ENCODE assay signal across 1 cellular context in the genomic region with DNA sequence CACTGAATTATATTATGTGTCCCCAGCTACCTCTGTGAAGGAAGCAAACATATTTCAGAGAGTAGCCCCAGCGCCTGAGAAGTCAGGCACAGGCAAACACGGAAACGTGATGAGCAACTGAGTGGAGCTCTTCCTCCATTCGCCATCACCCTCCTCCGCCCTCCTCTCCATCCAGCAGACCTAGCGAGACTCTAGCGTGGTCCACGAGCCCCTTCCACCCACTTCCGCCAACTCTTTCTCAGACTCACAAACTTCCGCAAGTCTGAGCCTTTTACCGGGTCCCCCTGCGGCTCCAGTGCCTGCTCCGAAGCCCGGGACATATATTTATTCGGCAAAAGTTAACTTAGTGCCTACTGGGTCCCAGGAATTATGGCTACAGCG.
TF ChIP-seq lines count a peak whose summit lies in the region.

No MANE protein-coding gene starts in this region.

TF ChIP-seq in GM12878, 131 proteins besides CTCF, POLR2A, EP300 and RAD21 (continued from another document):
- no peak for TF ChIP-seq MEF2B (IDR thresholded peaks at IDR 0.05; ENCODE audit: partially characterized antibody, poor library complexity, severe bottlenecking)
- TF ChIP-seq STAT3 (IDR thresholded peaks at IDR 0.05; ENCODE audit: low read depth, low read length), result no peak
- no peak for TF ChIP-seq BRCA1 (IDR thresholded peaks at IDR 0.05; ENCODE audit: low read depth, low read length)
- TF ChIP-seq SMC3 (IDR thresholded peaks at IDR 0.05; ENCODE audit: borderline replicate concordance, low read length), result no peak
- TF ChIP-seq SPI1 (IDR thresholded peaks at IDR 0.05; ENCODE audit: borderline replicate concordance, insufficient read depth, low read depth, low read length), result 0 out of 2 replicates have a peak, but pooled peaks have one; percentile 15
- TF ChIP-seq, protein P1, sequence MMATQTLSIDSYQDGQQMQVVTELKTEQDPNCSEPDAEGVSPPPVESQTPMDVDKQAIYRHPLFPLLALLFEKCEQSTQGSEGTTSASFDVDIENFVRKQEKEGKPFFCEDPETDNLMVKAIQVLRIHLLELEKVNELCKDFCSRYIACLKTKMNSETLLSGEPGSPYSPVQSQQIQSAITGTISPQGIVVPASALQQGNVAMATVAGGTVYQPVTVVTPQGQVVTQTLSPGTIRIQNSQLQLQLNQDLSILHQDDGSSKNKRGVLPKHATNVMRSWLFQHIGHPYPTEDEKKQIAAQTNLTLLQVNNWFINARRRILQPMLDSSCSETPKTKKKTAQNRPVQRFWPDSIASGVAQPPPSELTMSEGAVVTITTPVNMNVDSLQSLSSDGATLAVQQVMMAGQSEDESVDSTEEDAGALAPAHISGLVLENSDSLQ (IDR thresholded peaks at IDR 0.05), result no peak
- no peak for TF ChIP-seq RBBP5 (conservative IDR thresholded peaks at IDR 0.05)
- no peak for TF ChIP-seq ZBTB40 (IDR thresholded peaks at IDR 0.05; ENCODE audit: borderline replicate concordance)
- no peak for TF ChIP-seq CBX3 (IDR thresholded peaks at IDR 0.05; ENCODE audit: borderline replicate concordance, low read depth)
- no peak for TF ChIP-seq RAD51 (IDR thresholded peaks at IDR 0.05)
- no peak for TF ChIP-seq PBX3 (IDR thresholded peaks at IDR 0.05; ENCODE audit: insufficient replicate concordance, low read depth, low read length)
- TF ChIP-seq YY1 (IDR thresholded peaks at IDR 0.05; ENCODE audit: low read depth, low read length), result peak; percentile 70; the same call in 1 of the 2 replicates
- peak; percentile 47 to 55; a peak in 3 of 4 replicates for TF ChIP-seq BHLHE40 (IDR thresholded peaks at IDR 0.05; ENCODE audit: borderline replicate concordance in 1 of 2, low read depth in 2 of 2, low read length in 1 of 2)
- TF ChIP-seq SMAD1 (IDR thresholded peaks at IDR 0.05; ENCODE audit: low read depth, partially characterized antibody), result no peak
- no peak for TF ChIP-seq CHD4 (IDR thresholded peaks at IDR 0.05)
- no peak for TF ChIP-seq POU2F2 (IDR thresholded peaks at IDR 0.05; ENCODE audit: borderline replicate concordance, low read depth, low read length)
- no peak for TF ChIP-seq MYC (IDR thresholded peaks at IDR 0.05; ENCODE audit: insufficient read depth, insufficient read length, insufficient replicate concordance, low read length, severe bottlenecking)
- no peak for TF ChIP-seq IKZF2 (IDR thresholded peaks at IDR 0.05)
- TF ChIP-seq CREB1 (IDR thresholded peaks at IDR 0.05; ENCODE audit: low read depth), result 0 out of 2 replicates have a peak, but pooled peaks have one; percentile 27
- TF ChIP-seq CBFB (IDR thresholded peaks at IDR 0.05; ENCODE audit: low read depth), result no peak
TF ChIP-seq in GM12878: peak in this region for 5.
